In the genomic region with DNA sequence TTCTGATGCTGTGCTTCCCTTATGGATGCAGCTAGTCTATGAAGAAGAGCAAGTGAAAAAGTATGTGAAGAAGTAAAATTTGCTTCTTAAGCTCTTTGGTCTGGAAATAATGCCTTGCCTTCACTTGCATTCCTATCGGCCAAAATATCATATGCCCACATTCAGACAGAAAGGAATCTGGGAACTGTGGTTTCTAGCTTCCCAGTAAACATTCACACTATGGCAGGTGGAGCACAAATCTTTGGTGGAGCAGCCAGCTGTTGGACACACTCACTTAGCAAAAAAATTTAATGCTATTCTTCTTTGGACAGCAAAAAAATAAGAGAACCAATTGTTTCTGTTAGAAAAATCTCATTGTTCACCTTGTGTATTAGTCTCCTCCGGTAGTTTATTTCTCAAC, we compare ENCODE assay signal across 28 cellular contexts. TPM values are rescaled to one million over a fixed set of nuclear protein-coding genes. Genes with fewer than 3 reads are reported as not detected.
"Had no signal": no experiment of that assay in that cellular context is flagged by ENCODE, and none has a peak within 500 bp of the region (broad histone marks: within the 10 kb centered on the region; RNA-seq: fewer than 3 reads in every experiment).

No MANE protein-coding gene starts in this region.

- H3K4me1 ChIP-seq: colonic mucosa, foreskin keratinocyte, gastroesophageal sphincter, left lung, lower lobe of right lung had no signal

- H3K4me2 ChIP-seq: hepatocyte had no signal

- H3K9me3 ChIP-seq: colonic mucosa, esophagus muscularis mucosa, gastroesophageal sphincter, heart left ventricle, left lung, lower lobe of right lung, mucosa of descending colon had no signal

- H3K36me3 Mint-ChIP-seq: immature natural killer cell, mesothelial cell of epicardium, naive B cell had no signal

- H3K36me3 ChIP-seq: colonic mucosa, esophagus muscularis mucosa, gastroesophageal sphincter, heart left ventricle, left lung, lower lobe of right lung had no signal

- DNase-seq: colonic mucosa; cortex of kidney; effector CD8-positive, alpha-beta T cell; effector memory CD8-positive, alpha-beta T cell; endodermal cell; foreskin keratinocyte; heart left ventricle; hypothalamus; immature natural killer cell; islet precursor cell; kidney; kidney glomerular epithelial cell; left lung; left ventricle myocardium superior; lower lobe of right lung; mesenchymal stem cell; mucosa of descending colon; naive B cell had no signal

- H3K27me3 ChIP-seq: colonic mucosa, foreskin keratinocyte, hepatocyte, left lung had no signal

- H3K4me1 Mint-ChIP-seq: endodermal cell, immature natural killer cell, naive B cell had no signal

- H3K4me3 Mint-ChIP-seq: dendritic cell treated with granulocyte-macrophage colony-stimulating factor and Interleukin-4, amounts not matched to agents 40 ng/mL and 50 ng/mL, for 4 days; effector memory CD8-positive, alpha-beta T cell; endodermal cell; immature natural killer cell; mesothelial cell of epicardium; naive B cell had no signal

- H3K27me3 Mint-ChIP-seq: dendritic cell treated with granulocyte-macrophage colony-stimulating factor and Interleukin-4, amounts not matched to agents 40 ng/mL and 50 ng/mL, for 4 days had no signal

- H3K79me2 ChIP-seq: hepatocyte had no signal

- H2AFZ ChIP-seq: hepatocyte had no signal

- H3K4me3 ChIP-seq: colonic mucosa, esophagus muscularis mucosa, gastroesophageal sphincter, heart left ventricle, hepatocyte, left lung, lower lobe of right lung, mucosa of descending colon had no signal

- H3K27ac Mint-ChIP-seq: dendritic cell treated with granulocyte-macrophage colony-stimulating factor and Interleukin-4, amounts not matched to agents 40 ng/mL and 50 ng/mL, for 4 days; effector memory CD8-positive, alpha-beta T cell; endodermal cell; immature natural killer cell; mesothelial cell of epicardium; naive B cell had no signal

- ATAC-seq: effector memory CD8-positive, alpha-beta T cell; foreskin keratinocyte; gastroesophageal sphincter; heart left ventricle; left lung; left ventricle myocardium superior; lower lobe of right lung; mucosa of descending colon had no signal

- H3K9me3 Mint-ChIP-seq: dendritic cell treated with granulocyte-macrophage colony-stimulating factor and Interleukin-4, amounts not matched to agents 40 ng/mL and 50 ng/mL, for 4 days; effector memory CD8-positive, alpha-beta T cell; endodermal cell; immature natural killer cell; mesothelial cell of epicardium; naive B cell had no signal

- H3K27ac ChIP-seq: colonic mucosa, epithelial cell of prostate, esophagus muscularis mucosa, foreskin keratinocyte, gastroesophageal sphincter, heart left ventricle, hepatocyte, left lung, lower lobe of right lung had no signal

RNA-seq across cellular contexts. Expression of gene COL6A6, which starts 12.3 kb away (rescaled TPM):
- total RNA-seq: chondrocyte, colonic mucosa, dermis microvascular lymphatic vessel endothelial cell, fibroblast of villous mesenchyme, foreskin keratinocyte, gastroesophageal sphincter, lung microvascular endothelial cell had no signal
- polyA plus RNA-seq: foreskin keratinocyte, immature natural killer cell had no signal
